Comparison of ENCODE assay signal across 14 cellular contexts in the genomic region with DNA sequence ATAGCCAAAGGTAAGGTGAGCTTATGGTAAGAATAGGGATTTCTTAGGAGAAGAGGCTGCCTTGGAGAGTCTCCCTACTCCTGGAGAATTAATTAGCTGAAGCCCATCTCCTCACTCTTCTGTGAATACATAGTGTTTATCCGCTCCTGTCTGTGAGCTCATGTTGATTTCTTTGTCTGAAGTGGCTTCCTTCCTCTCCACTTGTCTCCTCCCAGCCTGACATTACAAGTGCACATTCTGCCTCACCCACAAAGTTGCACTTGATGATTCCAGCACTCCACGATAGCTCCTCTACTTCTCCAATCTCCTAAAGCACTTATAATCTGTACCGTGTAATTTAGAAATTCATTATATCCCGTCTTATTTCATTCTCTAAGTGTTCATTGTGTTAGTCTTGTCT.
"Had no signal": no experiment of that assay in that cellular context is flagged by ENCODE, and none has a peak within 500 bp of the region (broad histone marks: within the 10 kb centered on the region; RNA-seq: fewer than 3 reads in every experiment).

No MANE protein-coding gene starts in this region.

- H3K9me3 ChIP-seq: adrenal gland, gastroesophageal sphincter, prostate gland, right lobe of liver, suprapubic skin had no signal

- ATAC-seq: gastroesophageal sphincter, left colon, right lobe of liver had no signal

- H3K27me3 ChIP-seq: adrenal gland, gastroesophageal sphincter, right lobe of liver, suprapubic skin had no signal

- H3K36me3 Mint-ChIP-seq: activated naive CD4-positive, alpha-beta T cell treated with anti-CD3 and anti-CD28 coated beads, Interleukin-2, amount 50 U/mL, for 24 hours had no signal

- H3K9me3 Mint-ChIP-seq: activated naive CD4-positive, alpha-beta T cell treated with anti-CD3 and anti-CD28 coated beads, Interleukin-2, amount 50 U/mL, for 24 hours; nephron; stimulated activated naive CD8-positive, alpha-beta T cell treated with anti-CD3 and anti-CD28 coated beads, Interleukin-15, Interleukin-2, amounts not matched to agents 100 ng/mL and 50 ng/mL, for 24 hours had no signal

- H3K27ac Mint-ChIP-seq: activated naive CD4-positive, alpha-beta T cell treated with anti-CD3 and anti-CD28 coated beads, Interleukin-2, amount 50 U/mL, for 24 hours; nephron; stimulated activated naive CD8-positive, alpha-beta T cell treated with anti-CD3 and anti-CD28 coated beads, Interleukin-15, Interleukin-2, amounts not matched to agents 100 ng/mL and 50 ng/mL, for 24 hours had no signal

- H3K4me3 Mint-ChIP-seq: activated naive CD4-positive, alpha-beta T cell treated with anti-CD3 and anti-CD28 coated beads, Interleukin-2, amount 50 U/mL, for 24 hours; nephron; stimulated activated naive CD8-positive, alpha-beta T cell treated with anti-CD3 and anti-CD28 coated beads, Interleukin-15, Interleukin-2, amounts not matched to agents 100 ng/mL and 50 ng/mL, for 24 hours had no signal

- DNase-seq: activated CD4-positive, alpha-beta T cell treated with anti-CD3 and anti-CD28 coated beads, Interleukin-2, amount 50 U/mL, for 48 hours; activated CD4-positive, CD25-positive, alpha-beta regulatory T cell treated with anti-CD3 and anti-CD28 coated beads, Interleukin-2, amount 50 U/mL, for 72 hours; adrenal gland; erythroblast; left colon; mesendoderm; right lobe of liver; trophoblast cell had no signal

- H3K36me3 ChIP-seq: adrenal gland, gastroesophageal sphincter, prostate gland, right lobe of liver, suprapubic skin had no signal

- H3K4me1 ChIP-seq: gastroesophageal sphincter, prostate gland, right lobe of liver had no signal

- H3K4me1 Mint-ChIP-seq: activated naive CD4-positive, alpha-beta T cell treated with anti-CD3 and anti-CD28 coated beads, Interleukin-2, amount 50 U/mL, for 24 hours; nephron had no signal

- H3K27ac ChIP-seq: adrenal gland, gastroesophageal sphincter, prostate gland, right lobe of liver, suprapubic skin had no signal

- H3K4me3 ChIP-seq: adrenal gland, gastroesophageal sphincter, prostate gland, right lobe of liver, suprapubic skin had no signal
